Comparison of ENCODE assay signal across 15 cellular contexts in the genomic region with DNA sequence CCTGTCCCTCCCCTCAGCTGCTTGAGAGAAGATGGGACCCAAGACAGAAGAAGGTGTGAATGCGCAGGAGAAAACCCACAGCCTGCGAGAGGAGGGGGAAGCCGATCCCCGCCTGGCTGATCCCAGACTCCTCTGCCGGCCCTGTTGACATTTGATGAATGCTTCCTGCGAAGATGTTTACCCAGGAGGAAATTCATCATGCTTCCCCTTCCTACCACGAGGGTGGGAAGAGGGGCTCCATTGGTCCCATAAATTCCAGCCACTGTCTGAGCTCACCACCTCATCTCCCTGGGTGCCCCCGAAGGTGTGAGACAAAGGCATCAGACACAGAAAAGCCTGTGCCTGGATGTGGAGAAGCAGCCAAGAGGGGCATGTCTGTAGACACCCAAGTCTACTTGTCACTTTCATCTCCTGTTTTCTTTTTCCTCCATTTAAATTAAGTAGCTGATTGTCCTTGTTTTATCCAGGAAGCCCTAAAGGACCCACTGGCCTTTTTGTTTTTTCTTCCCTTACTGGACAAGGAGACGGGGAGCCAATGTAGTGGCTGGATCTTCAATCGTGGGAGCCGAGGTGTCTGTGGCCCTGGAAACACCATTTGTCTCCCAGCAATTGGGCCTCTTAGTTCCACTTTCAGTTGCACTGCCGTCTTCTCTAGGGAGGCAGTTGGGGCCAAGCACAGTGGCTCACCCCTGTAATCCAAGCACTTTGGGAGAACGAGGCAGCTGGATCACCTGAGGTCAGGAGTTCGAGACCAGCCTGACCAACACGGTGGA.
"Had no signal": no experiment of that assay in that cellular context is flagged by ENCODE, and none has a peak within 500 bp of the region (broad histone marks: within the 10 kb centered on the region; RNA-seq: fewer than 3 reads in every experiment).

No MANE protein-coding gene starts in this region.

- H3K4me3 ChIP-seq: adrenal gland, esophagus muscularis mucosa, right atrium auricular region, tibial artery had no signal

- FAIRE-seq: TTC549 had no signal

- H3K27ac Mint-ChIP-seq: activated naive CD4-positive, alpha-beta T cell treated with anti-CD3 and anti-CD28 coated beads, Interleukin-2, amount 10 ng/mL, durations not matched to agents 7 days and 5 days; activated T-helper 2 cell treated with anti-CD3 and anti-CD28 coated beads, Interferon-gamma antibody, Interleukin-2, Interleukin-4, amounts not matched to agents 10 μg/mL and 5 μg/mL and 100 μg/mL, durations not matched to agents 14 hours and 24 hours and 36 hours; immature natural killer cell; stimulated activated memory B cell treated with anti-CD40 and anti-IgM and Interleukin-4, amounts not matched to agents 10 μg/mL and 1 μg/mL and 100 μg/mL, for 72 hours; T-helper 17 cell had no signal

- ATAC-seq: stimulated activated memory B cell treated with anti-CD40 and anti-IgM and Interleukin-4, amounts not matched to agents 10 μg/mL and 1 μg/mL and 100 μg/mL, for 72 hours; T-helper 17 cell had no signal

- H3K27ac ChIP-seq: esophagus muscularis mucosa, neutrophil, right atrium auricular region, tibial artery had no signal

- H3K9me3 ChIP-seq: adrenal gland, esophagus muscularis mucosa, neutrophil, right atrium auricular region, tibial artery had no signal

- H3K27me3 ChIP-seq: adrenal gland, esophagus muscularis mucosa, neutrophil, right atrium auricular region had no signal

- H3K9me3 Mint-ChIP-seq: activated naive CD4-positive, alpha-beta T cell treated with anti-CD3 and anti-CD28 coated beads, Interleukin-2, amount 10 ng/mL, durations not matched to agents 7 days and 5 days; activated T-helper 2 cell treated with anti-CD3 and anti-CD28 coated beads, Interferon-gamma antibody, Interleukin-2, Interleukin-4, amounts not matched to agents 10 μg/mL and 5 μg/mL and 100 μg/mL, durations not matched to agents 14 hours and 24 hours and 36 hours; stimulated activated memory B cell treated with anti-CD40 and anti-IgM and Interleukin-4, amounts not matched to agents 10 μg/mL and 1 μg/mL and 100 μg/mL, for 72 hours had no signal

- H3K36me3 Mint-ChIP-seq: activated naive CD4-positive, alpha-beta T cell treated with anti-CD3 and anti-CD28 coated beads, Interleukin-2, amount 10 ng/mL, durations not matched to agents 7 days and 5 days; immature natural killer cell; stimulated activated memory B cell treated with anti-CD40 and anti-IgM and Interleukin-4, amounts not matched to agents 10 μg/mL and 1 μg/mL and 100 μg/mL, for 72 hours had no signal

- H3K36me3 ChIP-seq: adrenal gland, esophagus muscularis mucosa, neutrophil, right atrium auricular region, tibial artery had no signal

- H3K4me1 ChIP-seq: adrenal gland, esophagus muscularis mucosa, right atrium auricular region, tibial artery had no signal

- H3K4me1 Mint-ChIP-seq: activated naive CD4-positive, alpha-beta T cell treated with anti-CD3 and anti-CD28 coated beads, Interleukin-2, amount 10 ng/mL, durations not matched to agents 7 days and 5 days; immature natural killer cell had no signal

- H3K27me3 Mint-ChIP-seq: stimulated activated memory B cell treated with anti-CD40 and anti-IgM and Interleukin-4, amounts not matched to agents 10 μg/mL and 1 μg/mL and 100 μg/mL, for 72 hours had no signal

- H3K4me3 Mint-ChIP-seq: activated naive CD4-positive, alpha-beta T cell treated with anti-CD3 and anti-CD28 coated beads, Interleukin-2, amount 10 ng/mL, durations not matched to agents 7 days and 5 days; immature natural killer cell; stimulated activated memory B cell treated with anti-CD40 and anti-IgM and Interleukin-4, amounts not matched to agents 10 μg/mL and 1 μg/mL and 100 μg/mL, for 72 hours; T-helper 17 cell had no signal

- DNase-seq: activated CD4-positive, CD25-positive, alpha-beta regulatory T cell; activated naive CD4-positive, alpha-beta T cell treated with anti-CD3 and anti-CD28 coated beads, Interleukin-2, amount 10 ng/mL, durations not matched to agents 7 days and 5 days; central memory CD4-positive, alpha-beta T cell; cortex of kidney; immature natural killer cell; stimulated activated CD4-positive, alpha-beta T cell treated with anti-CD3 and anti-CD28 coated beads, Interleukin-1b, Interleukin-23, amount 100 ng/mL, for 48 hours; T-helper 17 cell; tibial artery had no signal
